Comparison of ENCODE assay signal across 11 cellular contexts in genomic region chr20:22805219-22805618, GRCh38.
DNase-seq lines count a peak whose midpoint lies in the region; ATAC-seq and TF ChIP-seq lines count a peak whose summit lies in the region.
"Had no signal": no experiment of that assay in that cellular context is flagged by ENCODE, and none has a peak within 500 bp of the region (broad histone marks: within the 10 kb centered on the region; RNA-seq: fewer than 3 reads in every experiment).

No MANE protein-coding gene starts in this region.

- DNase-seq in amniotic stem cell (lab: John Stamatoyannopoulos, UW): peak; percentile 64
- DNase-seq in heart right ventricle: peak in 1 of 2 donors; percentile 54
- peak; percentile 55 for DNase-seq in retinal pigment epithelial cell (ENCODE audit: low read depth)
- no peak for DNase-seq in glutamatergic neuron
- DNase-seq in WERI-Rb-1: no peak
- DNase-seq in hippocampal formation (lab: John Stamatoyannopoulos, UW): no peak
- DNase-seq: sigmoid colon had no signal

- no peak overlapping the region for H3K4me3 Mint-ChIP-seq in glutamatergic neuron (ENCODE audit: unreplicated experiment)
- H3K4me3 Mint-ChIP-seq: activated naive CD8-positive, alpha-beta T cell; stimulated activated memory B cell treated with anti-CD40 and anti-IgM and Interleukin-4, amounts not matched to agents 10 μg/mL and 1 μg/mL and 100 μg/mL, for 72 hours had no signal

- H3K27me3 Mint-ChIP-seq in glutamatergic neuron (ENCODE audit: unreplicated experiment): no peaks in the 10 kb centered on the region
- H3K27me3 Mint-ChIP-seq: activated naive CD8-positive, alpha-beta T cell; stimulated activated memory B cell treated with anti-CD40 and anti-IgM and Interleukin-4, amounts not matched to agents 10 μg/mL and 1 μg/mL and 100 μg/mL, for 72 hours had no signal

- WGBS in heart right ventricle, 2 donors: 41 to 66% methylated on average over 4 of the region's 4 CpGs

- H3K27me3 ChIP-seq in heart right ventricle: peaks cover 0 to 12% (median 0%) of the 10 kb centered on the region in 7 donors
- H3K27me3 ChIP-seq in WERI-Rb-1 (ENCODE audit: insufficient read depth, low read depth, severe bottlenecking): peaks cover 61% of the 10 kb centered on the region

- H3K27ac ChIP-seq in HEK293 (ENCODE audit: extremely low read depth, low read depth, low read length) (no peak overlapping the region), heart right ventricle (peak overlapping the region in 1 of 10 donors; percentile 21), WERI-Rb-1 (no peak overlapping the region)
- H3K27ac ChIP-seq: sigmoid colon had no signal

- H3K36me3 ChIP-seq in HEK293 (ENCODE audit: control insufficient read depth in 2 of 2, insufficient read depth in 1 of 2, low read length in 2 of 2) (no peaks in the 10 kb centered on the region), heart right ventricle (no peaks in the 10 kb centered on the region), WERI-Rb-1 (no peaks in the 10 kb centered on the region)
- H3K36me3 ChIP-seq: sigmoid colon had no signal

- peak; percentile 61 to 86 (median 71) for ATAC-seq in heart right ventricle
- no peak for ATAC-seq in HG02678 (IDR thresholded peaks at IDR 0.05; ENCODE audit: unreplicated experiment)
- ATAC-seq: stimulated activated memory B cell treated with anti-CD40 and anti-IgM and Interleukin-4, amounts not matched to agents 10 μg/mL and 1 μg/mL and 100 μg/mL, for 72 hours had no signal

- no peak for TF ChIP-seq CTCF in HEK293 (tag by site-specific recombination; IDR thresholded peaks at IDR 0.05)
- TF ChIP-seq CTCF in heart right ventricle (IDR thresholded peaks at IDR 0.05): no peak
- TF ChIP-seq CTCF in retinal pigment epithelial cell (conservative IDR thresholded peaks at IDR 0.05; ENCODE audit: low read depth, low read length): no peak
- no peak for TF ChIP-seq CTCF in glutamatergic neuron (IDR thresholded peaks at IDR 0.05; ENCODE audit: partially characterized antibody, unreplicated experiment)
- no peak for TF ChIP-seq CTCF in WERI-Rb-1 (IDR thresholded peaks at IDR 0.05; ENCODE audit: low read depth, low read length)

- H3K27ac Mint-ChIP-seq in glutamatergic neuron (ENCODE audit: unreplicated experiment): no peak overlapping the region
- H3K27ac Mint-ChIP-seq: activated naive CD8-positive, alpha-beta T cell; stimulated activated memory B cell treated with anti-CD40 and anti-IgM and Interleukin-4, amounts not matched to agents 10 μg/mL and 1 μg/mL and 100 μg/mL, for 72 hours had no signal

- H3K4me1 Mint-ChIP-seq in glutamatergic neuron (ENCODE audit: low read depth, unreplicated experiment): peaks cover 5% of the 10 kb centered on the region
- H3K4me1 Mint-ChIP-seq: stimulated activated memory B cell treated with anti-CD40 and anti-IgM and Interleukin-4, amounts not matched to agents 10 μg/mL and 1 μg/mL and 100 μg/mL, for 72 hours had no signal

- no peak overlapping the region for H3K4me3 ChIP-seq in HEK293 (ENCODE audit: low read depth, low read length)
- H3K4me3 ChIP-seq in heart right ventricle: no peak overlapping the region
- no peak overlapping the region for H3K4me3 ChIP-seq in retinal pigment epithelial cell (ENCODE audit: low read length)
- H3K4me3 ChIP-seq in WERI-Rb-1 (ENCODE audit: low read depth, low read length): no peak overlapping the region
- H3K4me3 ChIP-seq: sigmoid colon had no signal

- H3K36me3 Mint-ChIP-seq in glutamatergic neuron (ENCODE audit: unreplicated experiment): no peaks in the 10 kb centered on the region
- H3K36me3 Mint-ChIP-seq: activated naive CD8-positive, alpha-beta T cell; stimulated activated memory B cell treated with anti-CD40 and anti-IgM and Interleukin-4, amounts not matched to agents 10 μg/mL and 1 μg/mL and 100 μg/mL, for 72 hours had no signal

- POLR2A ChIA-PET in HEK293 (lab: Yijun Ruan, JAX): no interaction called here

- peaks cover 3% of the 10 kb centered on the region for H3K9me3 Mint-ChIP-seq in glutamatergic neuron (ENCODE audit: unreplicated experiment)

- H3K9me3 ChIP-seq in HEK293 (ENCODE audit: control insufficient read depth, insufficient read depth, low read depth, low read length) (no peaks in the 10 kb centered on the region), heart right ventricle (no peaks in the 10 kb centered on the region), WERI-Rb-1 (ENCODE audit: severe bottlenecking) (no peaks in the 10 kb centered on the region)
- H3K9me3 ChIP-seq: sigmoid colon had no signal

- H3K4me1 ChIP-seq in HEK293 (ENCODE audit: control insufficient read depth, insufficient read depth, low read length) (no peaks in the 10 kb centered on the region), heart right ventricle (peaks cover 0 to 32% (median 0%) of the 10 kb centered on the region in 9 donors)
- H3K4me1 ChIP-seq: sigmoid colon had no signal

- CTCF ChIA-PET in HEK293 (lab: Yijun Ruan, JAX): no interaction called here

- intact Hi-C loops in heart right ventricle (cut with DNase I): loop anchor here in 1 of 10 donors (10.0 kb wide), 1 partner anchor 60 kb away; no protein-coding TSS in a partner anchor

TF ChIP-seq in HEK293, 187 proteins besides CTCF, POLR2A, EP300 and RAD21:
- no peak for TF ChIP-seq ZNF248 (tag by site-specific recombination; IDR thresholded peaks at IDR 0.05)
- TF ChIP-seq REST (tag by site-specific recombination; IDR thresholded peaks at IDR 0.05): peak; percentile 95
- TF ChIP-seq, protein P1, sequence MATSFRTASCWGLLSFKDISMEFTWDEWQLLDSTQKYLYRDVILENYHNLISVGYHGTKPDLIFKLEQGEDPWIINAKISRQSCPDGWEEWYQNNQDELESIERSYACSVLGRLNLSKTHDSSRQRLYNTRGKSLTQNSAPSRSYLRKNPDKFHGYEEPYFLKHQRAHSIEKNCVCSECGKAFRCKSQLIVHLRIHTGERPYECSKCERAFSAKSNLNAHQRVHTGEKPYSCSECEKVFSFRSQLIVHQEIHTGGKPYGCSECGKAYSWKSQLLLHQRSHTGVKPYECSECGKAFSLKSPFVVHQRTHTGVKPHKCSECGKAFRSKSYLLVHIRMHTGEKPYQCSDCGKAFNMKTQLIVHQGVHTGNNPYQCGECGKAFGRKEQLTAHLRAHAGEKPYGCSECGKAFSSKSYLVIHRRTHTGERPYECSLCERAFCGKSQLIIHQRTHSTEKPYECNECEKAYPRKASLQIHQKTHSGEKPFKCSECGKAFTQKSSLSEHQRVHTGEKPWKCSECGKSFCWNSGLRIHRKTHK (tag by site-specific recombination; IDR thresholded peaks at IDR 0.05): no peak

Comparison
In these comparisons a context has a peak if more than half of its experiments do, and no peak if none do; other contexts are left out.
1. DNase-seq: peak in amniotic stem cell (single experiment) and retinal pigment epithelial cell (single experiment); none in glutamatergic neuron (single experiment), WERI-Rb-1 (single experiment) and hippocampal formation (0 of 2).